ENCODE assay signal across 9 cellular contexts in genomic region chr12:63294327-63294632, GRCh38.
DNase-seq lines count a peak whose midpoint lies in the region; ATAC-seq and TF ChIP-seq lines count a peak whose summit lies in the region.
"Had no signal": no experiment of that assay in that cellular context is flagged by ENCODE, and none has a peak within 500 bp of the region (broad histone marks: within the 10 kb centered on the region; RNA-seq: fewer than 3 reads in every experiment).

No MANE protein-coding gene starts in this region.

- H3K27ac ChIP-seq in RWPE2 (ENCODE audit: poor library complexity, severe bottlenecking) (peak overlapping the region; percentile 22), upper lobe of right lung (no peak overlapping the region)

- no peak overlapping the region for H3K4me3 ChIP-seq in RWPE2 (ENCODE audit: severe bottlenecking)
- H3K4me3 ChIP-seq in upper lobe of right lung, result no peak overlapping the region
- no peak overlapping the region for H3K4me3 ChIP-seq in mucosa of descending colon

- ATAC-seq in HG02759 (IDR thresholded peaks at IDR 0.05; ENCODE audit: unreplicated experiment) (peak; percentile 91), RWPE2 (ENCODE audit: low read depth) (peak; percentile 99), left ventricle myocardium superior (no peak), upper lobe of right lung (no peak), mucosa of descending colon (no peak)

- H3K9me3 ChIP-seq in RWPE2 (ENCODE audit: severe bottlenecking), result no peaks in the 10 kb centered on the region
- H3K9me3 ChIP-seq in upper lobe of right lung, result no peaks in the 10 kb centered on the region
- H3K9me3 ChIP-seq in mucosa of descending colon, result no peaks in the 10 kb centered on the region

- peaks cover 8% of the 10 kb centered on the region for H3K4me1 ChIP-seq in RWPE2 (ENCODE audit: insufficient read depth, poor library complexity, severe bottlenecking)
- H3K4me1 ChIP-seq in upper lobe of right lung, result no peaks in the 10 kb centered on the region
- no peaks in the 10 kb centered on the region for H3K4me1 ChIP-seq in mucosa of descending colon (ENCODE audit: low read depth)

- H3K36me3 ChIP-seq in RWPE2 (ENCODE audit: low read depth), result no peaks in the 10 kb centered on the region
- H3K36me3 ChIP-seq in upper lobe of right lung, result no peaks in the 10 kb centered on the region
- H3K36me3 ChIP-seq in mucosa of descending colon (ENCODE audit: low read depth), result no peaks in the 10 kb centered on the region

- intact Hi-C loops in left ventricle myocardium superior (cut with micrococcal nuclease), result no loop called here
- intact Hi-C loops in upper lobe of right lung (cut with DNase I), result no loop called here
- intact Hi-C loops in mucosa of descending colon (cut with DNase I, micrococcal nuclease), result no loop called here

- peak; percentile 70 for DNase-seq in EH (ENCODE audit: low read depth)
- no peak for DNase-seq in RWPE2 (ENCODE audit: low spot score)
- DNase-seq in iris pigment epithelial cell (ENCODE audit: low read depth), result peak; percentile 88
- DNase-seq in left ventricle myocardium superior, result no peak
- DNase-seq in upper lobe of right lung, result no peak
- DNase-seq in globus pallidus (ENCODE audit: low spot score), result no peak
- DNase-seq in mucosa of descending colon, result no peak
- DNase-seq: stimulated activated CD4-positive, alpha-beta T cell treated with anti-CD3 and anti-CD28 coated beads, Interleukin-2, amount 100 ng/mL, for 48 hours had no signal

- H3K27me3 ChIP-seq in RWPE2 (ENCODE audit: insufficient read depth, poor library complexity, severe bottlenecking) (no peaks in the 10 kb centered on the region), upper lobe of right lung (no peaks in the 10 kb centered on the region)

- no peak for TF ChIP-seq CTCF in RWPE2 (IDR thresholded peaks at IDR 0.05; ENCODE audit: poor library complexity, severe bottlenecking)
- TF ChIP-seq CTCF in upper lobe of right lung (IDR thresholded peaks at IDR 0.05), result no peak
- TF ChIP-seq CTCF in mucosa of descending colon (IDR thresholded peaks at IDR 0.05), result no peak

Comparison
In these comparisons a context has a peak if more than half of its experiments do, and no peak if none do; other contexts are left out.
1. DNase-seq: peak in EH (single experiment) and iris pigment epithelial cell (single experiment); none in RWPE2 (single experiment), left ventricle myocardium superior (single experiment), upper lobe of right lung (single experiment), globus pallidus (single experiment) and mucosa of descending colon (0 of 3).
2. ATAC-seq: peak in HG02759 (single experiment) and RWPE2 (single experiment); none in left ventricle myocardium superior (single experiment), upper lobe of right lung (single experiment) and mucosa of descending colon (single experiment).